Comparison of ENCODE assay signal across 9 cellular contexts in the genomic region with DNA sequence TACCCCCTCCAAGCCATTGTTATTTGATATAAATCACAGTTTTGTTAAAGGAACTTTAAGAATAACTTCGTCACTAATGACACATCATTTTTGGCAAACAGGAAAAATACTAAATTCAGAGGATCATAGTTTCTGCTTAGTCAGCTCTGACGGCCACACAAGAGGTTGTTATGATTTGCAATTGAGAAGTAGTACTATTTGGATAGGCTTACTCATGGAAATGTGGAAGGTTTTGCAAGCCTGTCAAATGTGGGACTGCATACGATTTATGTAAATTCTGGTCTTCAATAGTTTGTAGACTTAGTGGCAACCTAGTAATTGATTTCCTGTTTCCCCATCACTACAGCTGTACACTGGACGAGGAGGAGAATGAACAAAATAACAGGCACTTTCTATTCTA.
DNase-seq lines count a peak whose midpoint lies in the region; ATAC-seq and TF ChIP-seq lines count a peak whose summit lies in the region.
"Had no signal": no experiment of that assay in that cellular context is flagged by ENCODE, and none has a peak within 500 bp of the region (broad histone marks: within the 10 kb centered on the region; RNA-seq: fewer than 3 reads in every experiment).

No MANE protein-coding gene starts in this region.

- no peaks in the 10 kb centered on the region for H3K9me3 Mint-ChIP-seq in nephron progenitor cell

- ATAC-seq in HG03039 (IDR thresholded peaks at IDR 0.05; ENCODE audit: unreplicated experiment) = no peak

- POLR2A ChIA-PET in PC-9 (lab: Charles Lee; ENCODE audit: unreplicated experiment) = interaction anchor here (0.6 kb wide), 1 partner anchor 139 kb away, joined by 5 read pairs; no protein-coding TSS in a partner anchor

- no peaks in the 10 kb centered on the region; the same call in 1 of the 2 replicates for H4K20me1 ChIP-seq in PC-9 (ENCODE audit: insufficient read depth)

- H3F3A ChIP-seq in PC-9 (ENCODE audit: insufficient read depth, low read depth) = 0 out of 2 replicates have a peak, but pooled peaks cover 3% of the 10 kb centered on the region

- peak; percentile 24 for DNase-seq in HFF-Myc (ENCODE audit: extremely low read depth, low read depth)
- DNase-seq in SK-MEL-5 (ENCODE audit: low read depth, low spot score) = peak; percentile 27
- DNase-seq in fibroblast of the conjunctiva (ENCODE audit: low read depth) = peak; percentile 83
- DNase-seq in skeletal muscle cell (ENCODE audit: low read depth) = peak; percentile 95
- no peak for DNase-seq in PC-9
- no peak for DNase-seq in nephron progenitor cell
- DNase-seq: NCI-H774, posterior cingulate gyrus had no signal

- no peaks in the 10 kb centered on the region for H3K9me3 ChIP-seq in PC-9 (ENCODE audit: insufficient read depth, low read depth)

- CTCF ChIA-PET in PC-9 (lab: Charles Lee) = no interaction called here

- TF ChIP-seq CTCF in HFF-Myc (IDR thresholded peaks at IDR 0.05; ENCODE audit: low read depth, low read length, missing control alignments) (no peak), PC-9 (conservative IDR thresholded peaks at IDR 0.05) (no peak), nephron progenitor cell (IDR thresholded peaks at IDR 0.05) (no peak)

- H3K27ac ChIP-seq in PC-9 = no peak overlapping the region

- H3K4me3 Mint-ChIP-seq in nephron progenitor cell = no peak overlapping the region

- H3K27me3 ChIP-seq in PC-9 (ENCODE audit: insufficient read depth, low read depth) = no peaks in the 10 kb centered on the region

- no peaks in the 10 kb centered on the region for H3K79me2 ChIP-seq in PC-9 (ENCODE audit: low read depth)

- H3K27ac Mint-ChIP-seq in nephron progenitor cell = no peak overlapping the region

- no peaks in the 10 kb centered on the region for H3K27me3 Mint-ChIP-seq in nephron progenitor cell (ENCODE audit: low read depth, poor library complexity)

- peaks cover 51% of the 10 kb centered on the region for H3K36me3 Mint-ChIP-seq in nephron progenitor cell (ENCODE audit: low read depth)

- no peak overlapping the region for H3K4me2 ChIP-seq in PC-9

- no peaks in the 10 kb centered on the region for H3K4me1 Mint-ChIP-seq in nephron progenitor cell

- no peak overlapping the region for H2AFZ ChIP-seq in PC-9

- BruUV-seq in PC-9 (replicated peaks; lab: Mats Ljungman, UMichigan) = no TSS peak

- peaks cover 44% of the 10 kb centered on the region for H3K36me3 ChIP-seq in PC-9 (ENCODE audit: low read depth)

- intact Hi-C loops in PC-9 (cut with micrococcal nuclease; ENCODE audit: unreplicated experiment) = no loop called here

- no peaks in the 10 kb centered on the region for H3K4me1 ChIP-seq in PC-9 (replicated peaks; ENCODE audit: insufficient read depth)

- no peaks in the 10 kb centered on the region for H3K9me2 ChIP-seq in PC-9 (ENCODE audit: insufficient read depth)

- H3K4me3 ChIP-seq in HFF-Myc (replicated peaks; ENCODE audit: low read depth, low read length) (no peak overlapping the region), skeletal muscle cell (ENCODE audit: low read depth, low read length) (no peak overlapping the region), PC-9 (no peak overlapping the region)

- in situ Hi-C loops in SK-MEL-5 (cut with HindIII; ENCODE audit: low pct_unique_long_range_greater_than_20kb, low sequenced_read_pairs) = no loop called here

Comparison
In these comparisons a context has a peak if more than half of its experiments do, and no peak if none do; other contexts are left out.
1. DNase-seq: peak in HFF-Myc (single experiment), SK-MEL-5 (single experiment), fibroblast of the conjunctiva (single experiment) and skeletal muscle cell (single experiment); none in PC-9 (0 of 2) and nephron progenitor cell (single experiment).